14 cellular contexts compared by ENCODE assay signal in the genomic region with DNA sequence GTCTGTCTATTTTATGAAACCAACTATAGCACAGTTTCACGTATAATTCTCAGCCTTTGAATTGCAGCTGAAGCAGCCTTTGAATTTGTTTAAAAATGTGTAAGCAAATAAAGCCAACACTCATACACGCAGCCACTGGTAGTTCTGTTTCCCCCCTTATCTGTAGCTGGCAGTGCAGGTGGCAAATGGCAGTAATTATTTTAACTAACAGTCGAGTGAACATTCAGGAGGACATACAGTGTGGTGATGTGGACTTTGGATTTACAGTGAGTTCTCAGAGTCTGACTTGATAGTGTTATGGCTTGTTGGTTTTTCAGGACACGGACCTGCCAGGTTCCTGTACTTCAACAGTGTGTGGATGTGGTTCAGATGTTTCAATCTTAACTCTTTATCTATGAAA.
DNase-seq lines count a peak whose midpoint lies in the region; ATAC-seq and TF ChIP-seq lines count a peak whose summit lies in the region.
"Had no signal": no experiment of that assay in that cellular context is flagged by ENCODE, and none has a peak within 500 bp of the region (broad histone marks: within the 10 kb centered on the region; RNA-seq: fewer than 3 reads in every experiment).

No MANE protein-coding gene starts in this region.

- no peak for ATAC-seq in SK-N-SH treated with all-trans-retinoic acid at 6 μM for 48 hours
- no peak for ATAC-seq in HG03095 (IDR thresholded peaks at IDR 0.05; ENCODE audit: unreplicated experiment)

- POLR2A ChIA-PET in SK-N-SH (lab: Yijun Ruan, JAX), result no interaction called here

- CTCF ChIA-PET in SK-N-SH (lab: Yijun Ruan, JAX), result interaction anchor here (1.4 kb wide), 1 partner anchor 14 kb away, joined by 3 read pairs; no protein-coding TSS in a partner anchor

- H3K9me3 ChIP-seq in SK-N-SH, result no peaks in the 10 kb centered on the region
- no peaks in the 10 kb centered on the region for H3K9me3 ChIP-seq in prostate gland
- H3K9me3 ChIP-seq: thoracic aorta had no signal

- TF ChIP-seq CTCF in SK-N-SH (IDR thresholded peaks at IDR 0.05) (no peak), prostate gland (IDR thresholded peaks at IDR 0.05) (no peak)

- 84% methylated on average over 4 of the region's 4 CpGs for WGBS in SK-N-SH (ENCODE audit: low lambda C conversion rate)
- 41% methylated on average over 4 of the region's 4 CpGs for WGBS in prostate gland

- no peak for TF ChIP-seq RAD21 in SK-N-SH (IDR thresholded peaks at IDR 0.05; ENCODE audit: low read length)

- H3F3A ChIP-seq in SK-N-SH (replicated peaks; ENCODE audit: insufficient read depth), result no peaks in the 10 kb centered on the region

- no peak for TF ChIP-seq EP300 in SK-N-SH (IDR thresholded peaks at IDR 0.05; ENCODE audit: borderline replicate concordance in 1 of 2, low read depth in 1 of 2, low read length in 1 of 2)

- DNase-seq in SK-N-SH (no peak), NCI-H2081 (lab: John Stamatoyannopoulos, UW) (peak; percentile 18 to 70), cerebellar cortex (ENCODE audit: low spot score) (peak; percentile 15), prostate gland (ENCODE audit: low spot score) (peak; percentile 8), A172 (ENCODE audit: low spot score) (no peak), foreskin melanocyte (no peak)
- DNase-seq: activated CD8-positive, alpha-beta memory T cell treated with anti-CD3 and anti-CD28 coated beads for 24 hours; activated naive CD4-positive, alpha-beta T cell treated with anti-CD3 and anti-CD28 coated beads, Interleukin-2, amount 10 ng/mL, durations not matched to agents 7 days and 5 days; central memory CD4-positive, alpha-beta T cell; SIG-M5; stimulated activated CD4-positive, alpha-beta T cell treated with anti-CD3 and anti-CD28 coated beads, Interleukin-15, amount 100 ng/mL, for 24 hours had no signal

- H3K36me3 ChIP-seq in SK-N-SH (replicated peaks in 1 of 2; ENCODE audit: control insufficient read depth in 1 of 2, insufficient read depth in 2 of 2, low read length in 1 of 2) (peaks cover 0 to 5% of the 10 kb centered on the region in 2 experiments), prostate gland (no peaks in the 10 kb centered on the region)
- H3K36me3 ChIP-seq: thoracic aorta had no signal

- no peak overlapping the region for H3K4me3 ChIP-seq in SK-N-SH (ENCODE audit: low read depth in 2 of 2, low read length in 1 of 2)
- no peak overlapping the region for H3K4me3 ChIP-seq in prostate gland
- H3K4me3 ChIP-seq: thoracic aorta had no signal

- H3K9ac ChIP-seq in SK-N-SH, result no peak overlapping the region

- H3K27me3 ChIP-seq in SK-N-SH (ENCODE audit: insufficient read depth) (no peaks in the 10 kb centered on the region), prostate gland (replicated peaks; ENCODE audit: insufficient read depth) (no peaks in the 10 kb centered on the region)

- intact Hi-C loops in prostate gland (cut with DNase I), result no loop called here

- no peaks in the 10 kb centered on the region for H3K9me2 ChIP-seq in SK-N-SH

- H3K4me1 ChIP-seq in SK-N-SH (ENCODE audit: control insufficient read depth in 1 of 2, insufficient read depth in 2 of 2, low read depth in 1 of 2, low read length in 1 of 2), result peaks cover 0 to 12% of the 10 kb centered on the region in 2 experiments; a peak in 1 of 4 replicates
- H3K4me1 ChIP-seq in prostate gland (replicated peaks), result no peaks in the 10 kb centered on the region

- H3K4me2 ChIP-seq in SK-N-SH, result no peak overlapping the region

- H3K27ac ChIP-seq in SK-N-SH (ENCODE audit: low read depth in 2 of 2, low read length in 1 of 2) (no peak overlapping the region), prostate gland (no peak overlapping the region)
- H3K27ac ChIP-seq: thoracic aorta had no signal

- no peak for TF ChIP-seq POLR2A in prostate gland (IDR thresholded peaks at IDR 0.05)

- H2AFZ ChIP-seq in SK-N-SH (ENCODE audit: low read depth), result no peak overlapping the region

- no peaks in the 10 kb centered on the region for H3K79me2 ChIP-seq in SK-N-SH (ENCODE audit: insufficient read depth)

- H4K20me1 ChIP-seq in SK-N-SH (ENCODE audit: insufficient read depth), result no peaks in the 10 kb centered on the region

TF ChIP-seq in SK-N-SH, 30 proteins besides CTCF, POLR2A, EP300 and RAD21:
- no peak for TF ChIP-seq NFIC (IDR thresholded peaks at IDR 0.05; ENCODE audit: borderline replicate concordance)
- 0 out of 2 replicates have a peak, but pooled peaks have one; percentile 20 for TF ChIP-seq GATA2 (CRISPR knock-in tag; IDR thresholded peaks at IDR 0.05)
- TF ChIP-seq, protein P1, sequence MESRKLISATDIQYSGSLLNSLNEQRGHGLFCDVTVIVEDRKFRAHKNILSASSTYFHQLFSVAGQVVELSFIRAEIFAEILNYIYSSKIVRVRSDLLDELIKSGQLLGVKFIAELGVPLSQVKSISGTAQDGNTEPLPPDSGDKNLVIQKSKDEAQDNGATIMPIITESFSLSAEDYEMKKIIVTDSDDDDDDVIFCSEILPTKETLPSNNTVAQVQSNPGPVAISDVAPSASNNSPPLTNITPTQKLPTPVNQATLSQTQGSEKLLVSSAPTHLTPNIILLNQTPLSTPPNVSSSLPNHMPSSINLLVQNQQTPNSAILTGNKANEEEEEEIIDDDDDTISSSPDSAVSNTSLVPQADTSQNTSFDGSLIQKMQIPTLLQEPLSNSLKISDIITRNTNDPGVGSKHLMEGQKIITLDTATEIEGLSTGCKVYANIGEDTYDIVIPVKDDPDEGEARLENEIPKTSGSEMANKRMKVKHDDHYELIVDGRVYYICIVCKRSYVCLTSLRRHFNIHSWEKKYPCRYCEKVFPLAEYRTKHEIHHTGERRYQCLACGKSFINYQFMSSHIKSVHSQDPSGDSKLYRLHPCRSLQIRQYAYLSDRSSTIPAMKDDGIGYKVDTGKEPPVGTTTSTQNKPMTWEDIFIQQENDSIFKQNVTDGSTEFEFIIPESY (IDR thresholded peaks at IDR 0.05; ENCODE audit: borderline replicate concordance, low read depth), result no peak

TF ChIP-seq in SK-N-SH treated with all-trans-retinoic acid at 6 μM for 48 hours, 23 proteins besides CTCF, POLR2A, EP300 and RAD21:
- TF ChIP-seq, protein P2, sequence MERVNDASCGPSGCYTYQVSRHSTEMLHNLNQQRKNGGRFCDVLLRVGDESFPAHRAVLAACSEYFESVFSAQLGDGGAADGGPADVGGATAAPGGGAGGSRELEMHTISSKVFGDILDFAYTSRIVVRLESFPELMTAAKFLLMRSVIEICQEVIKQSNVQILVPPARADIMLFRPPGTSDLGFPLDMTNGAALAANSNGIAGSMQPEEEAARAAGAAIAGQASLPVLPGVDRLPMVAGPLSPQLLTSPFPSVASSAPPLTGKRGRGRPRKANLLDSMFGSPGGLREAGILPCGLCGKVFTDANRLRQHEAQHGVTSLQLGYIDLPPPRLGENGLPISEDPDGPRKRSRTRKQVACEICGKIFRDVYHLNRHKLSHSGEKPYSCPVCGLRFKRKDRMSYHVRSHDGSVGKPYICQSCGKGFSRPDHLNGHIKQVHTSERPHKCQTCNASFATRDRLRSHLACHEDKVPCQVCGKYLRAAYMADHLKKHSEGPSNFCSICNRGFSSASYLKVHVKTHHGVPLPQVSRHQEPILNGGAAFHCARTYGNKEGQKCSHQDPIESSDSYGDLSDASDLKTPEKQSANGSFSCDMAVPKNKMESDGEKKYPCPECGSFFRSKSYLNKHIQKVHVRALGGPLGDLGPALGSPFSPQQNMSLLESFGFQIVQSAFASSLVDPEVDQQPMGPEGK (CRISPR knock-in tag; IDR thresholded peaks at IDR 0.05; ENCODE audit: borderline replicate concordance), result no peak
- TF ChIP-seq POU6F1 (CRISPR knock-in tag; IDR thresholded peaks at IDR 0.05; ENCODE audit: borderline replicate concordance, low read depth) (no peak), TCF4 (CRISPR knock-in tag; IDR thresholded peaks at IDR 0.05; ENCODE audit: borderline replicate concordance) (no peak), CSDC2 (CRISPR knock-in tag; IDR thresholded peaks at IDR 0.05) (no peak), ESRRG (CRISPR knock-in tag; IDR thresholded peaks at IDR 0.05) (no peak)
TF ChIP-seq in SK-N-SH treated with all-trans-retinoic acid at 6 μM for 48 hours: peak in this region for 0.

Comparison
In these comparisons a context has a peak if more than half of its experiments do, and no peak if none do; other contexts are left out.
1. DNase-seq: peak in NCI-H2081 (2 of 2), cerebellar cortex (single experiment) and prostate gland (single experiment); none in SK-N-SH (single experiment), A172 (single experiment) and foreskin melanocyte (single experiment).